Comparison of ENCODE assay signal across 20 cellular contexts in the genomic region with DNA sequence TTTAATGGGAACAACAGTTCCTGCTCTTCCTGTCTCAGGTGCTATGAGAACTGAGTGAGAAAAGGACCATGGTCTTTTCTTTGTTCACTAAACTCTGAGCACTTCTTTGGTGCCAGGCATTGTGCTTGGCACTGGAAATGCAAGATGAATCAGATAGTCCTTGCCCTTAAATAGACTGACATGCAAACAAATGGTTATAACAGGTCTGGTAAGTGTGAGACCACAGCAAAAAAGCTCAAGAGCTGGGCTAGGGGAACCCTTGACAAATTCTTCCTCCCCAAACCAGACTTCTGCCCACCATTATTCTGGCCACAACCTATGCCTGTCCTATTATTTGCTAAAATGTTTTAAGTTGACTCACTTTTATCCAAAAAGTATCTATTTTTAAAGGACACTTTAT. TPM values are rescaled to one million over a fixed set of nuclear protein-coding genes. Genes with fewer than 3 reads are reported as not detected.
"Had no signal": no experiment of that assay in that cellular context is flagged by ENCODE, and none has a peak within 500 bp of the region (broad histone marks: within the 10 kb centered on the region; RNA-seq: fewer than 3 reads in every experiment).

No MANE protein-coding gene starts in this region.

- H3K27me3 ChIP-seq: gastroesophageal sphincter, heart right ventricle, ovary, tibial nerve, vagina had no signal

- H3K27ac ChIP-seq: dorsolateral prefrontal cortex, gastroesophageal sphincter, ovary, tibial nerve, vagina had no signal

- H3K4me3 Mint-ChIP-seq: activated B cell treated with CpG ODN at 0.5 μM for 24 hours; activated CD4-positive, alpha-beta T cell treated with anti-CD3 and anti-CD28 coated beads, Interleukin-2, amount 10 ng/mL, durations not matched to agents 7 days and 5 days had no signal

- H3K4me3 ChIP-seq: dorsolateral prefrontal cortex, gastroesophageal sphincter, heart right ventricle, ovary, tibial nerve, vagina had no signal

- H3K27me3 Mint-ChIP-seq: activated B cell treated with CpG ODN at 0.5 μM for 24 hours; activated CD4-positive, alpha-beta T cell treated with anti-CD3 and anti-CD28 coated beads, Interleukin-2, amount 10 ng/mL, durations not matched to agents 7 days and 5 days had no signal

- H3K36me3 ChIP-seq: ovary had no signal

- FAIRE-seq: islet of Langerhans had no signal

- H3K9me3 Mint-ChIP-seq: activated B cell treated with CpG ODN at 0.5 μM for 24 hours; activated CD4-positive, alpha-beta T cell treated with anti-CD3 and anti-CD28 coated beads, Interleukin-2, amount 10 ng/mL, durations not matched to agents 7 days and 5 days had no signal

- H3K9me3 ChIP-seq: gastroesophageal sphincter, heart right ventricle, ovary, tibial nerve, vagina had no signal

- H3K27ac Mint-ChIP-seq: activated B cell treated with CpG ODN at 0.5 μM for 24 hours had no signal

- DNase-seq: activated B cell treated with CpG ODN at 0.5 μM for 24 hours; activated CD4-positive, alpha-beta T cell treated with anti-CD3 and anti-CD28 coated beads, Interleukin-2, amount 10 ng/mL, durations not matched to agents 7 days and 5 days; activated gamma-delta T cell treated with Interleukin-2 at 50 U/mL for 16 hours; activated T-cell treated with anti-CD3 and anti-CD28 coated beads, Interleukin-2, amount 50 U/mL, for 1 hour; dorsolateral prefrontal cortex; erythroblast; heart right ventricle; left colon; ovary; stimulated activated CD4-positive, alpha-beta T cell treated with anti-CD3 and anti-CD28 coated beads, Interleukin-12 subunit alpha, Interleukin-12 subunit beta, amount 100 ng/mL, for 4 hours; stimulated activated CD4-positive, alpha-beta T cell treated with anti-CD3 and anti-CD28 coated beads, Interleukin-2, amount 100 ng/mL, for 24 hours; T-helper 2 cell had no signal

- ATAC-seq: gastroesophageal sphincter, heart right ventricle, left colon had no signal

RNA-seq across cellular contexts. Expression of a gene that starts 31.4 kb away (rescaled TPM):
- total RNA-seq: gastroesophageal sphincter, lung microvascular endothelial cell, ovary, vagina had no signal
- polyA plus RNA-seq: heart right ventricle had no signal

RNA-seq across cellular contexts. Expression of a gene that starts 40.9 kb away (rescaled TPM):
- total RNA-seq: activated B cell treated with CpG ODN at 0.5 μM for 24 hours; activated CD4-positive, alpha-beta T cell treated with anti-CD3 and anti-CD28 coated beads, Interleukin-2, amount 10 ng/mL, durations not matched to agents 7 days and 5 days; activated CD8-positive, alpha-beta memory T cell treated with anti-CD3 and anti-CD28 coated beads for 36 hours; dorsolateral prefrontal cortex; gastroesophageal sphincter; heart right ventricle; left colon; lung microvascular endothelial cell; ovary; subcutaneous adipose tissue; tibial nerve; vagina had no signal
- polyA plus RNA-seq: adipose tissue, heart right ventricle, ovary had no signal
